ENCODE assay signal across 10 cellular contexts in genomic region chr5:132465095-132465707, GRCh38. TPM values are rescaled to one million over a fixed set of nuclear protein-coding genes. Genes with fewer than 3 reads are reported as not detected.
DNase-seq lines count a peak whose midpoint lies in the region; ATAC-seq and TF ChIP-seq lines count a peak whose summit lies in the region.
"Had no signal": no experiment of that assay in that cellular context is flagged by ENCODE, and none has a peak within 500 bp of the region (broad histone marks: within the 10 kb centered on the region; RNA-seq: fewer than 3 reads in every experiment).

No MANE protein-coding gene starts in this region.

- no peaks in the 10 kb centered on the region for H3K9me3 Mint-ChIP-seq in activated naive CD4-positive, alpha-beta T cell treated with anti-CD3 and anti-CD28 coated beads, Interleukin-2, amount 10 ng/mL, durations not matched to agents 7 days and 5 days
- H3K9me3 Mint-ChIP-seq in activated naive CD8-positive, alpha-beta T cell (ENCODE audit: low read depth): no peaks in the 10 kb centered on the region
- no peaks in the 10 kb centered on the region for H3K9me3 Mint-ChIP-seq in type B pancreatic cell

- no peaks in the 10 kb centered on the region for H3K9me3 ChIP-seq in mucosa of descending colon
- H3K9me3 ChIP-seq: pancreas had no signal

- peaks cover 57% of the 10 kb centered on the region for H3K4me1 ChIP-seq in mucosa of descending colon (ENCODE audit: low read depth)

- CTCF ChIA-PET in activated naive CD4-positive, alpha-beta T cell treated with anti-CD3 and anti-CD28 coated beads, Interleukin-2, amount 10 ng/mL, durations not matched to agents 7 days and 5 days (lab: Charles Lee): interaction anchor here (0.8 to 6.5 kb wide), 13 partner anchors 9 to 53 kb away, joined by 3 to 63 read pairs (median 6); partner anchors contain the start of gene IRF1

- H3K27ac Mint-ChIP-seq in activated naive CD4-positive, alpha-beta T cell treated with anti-CD3 and anti-CD28 coated beads, Interleukin-2, amount 10 ng/mL, durations not matched to agents 7 days and 5 days: peak overlapping the region; percentile 91
- peak overlapping the region; percentile 82 for H3K27ac Mint-ChIP-seq in activated naive CD8-positive, alpha-beta T cell
- peak overlapping the region; percentile 87 for H3K27ac Mint-ChIP-seq in type B pancreatic cell

- no peaks in the 10 kb centered on the region for H3K36me3 ChIP-seq in mucosa of descending colon (ENCODE audit: low read depth)
- H3K36me3 ChIP-seq: pancreas had no signal

- intact Hi-C loops in mucosa of descending colon (cut with DNase I, micrococcal nuclease): loop anchor here in 1 of 2 donors (5.0 kb wide), 1 partner anchor 38 kb away; no protein-coding TSS in a partner anchor

- peaks cover 98% of the 10 kb centered on the region for H3K4me1 Mint-ChIP-seq in activated naive CD4-positive, alpha-beta T cell treated with anti-CD3 and anti-CD28 coated beads, Interleukin-2, amount 10 ng/mL, durations not matched to agents 7 days and 5 days
- H3K4me1 Mint-ChIP-seq in activated naive CD8-positive, alpha-beta T cell (ENCODE audit: low read depth): peaks cover 88% of the 10 kb centered on the region
- H3K4me1 Mint-ChIP-seq in type B pancreatic cell (ENCODE audit: unreplicated experiment): peaks cover 46% of the 10 kb centered on the region

- peak; percentile 33 for DNase-seq in activated naive CD4-positive, alpha-beta T cell treated with anti-CD3 and anti-CD28 coated beads, Interleukin-2, amount 10 ng/mL, durations not matched to agents 7 days and 5 days
- DNase-seq in activated naive CD4-positive, alpha-beta T cell treated with anti-CD3 and anti-CD28 coated beads, Interleukin-2, amount 50 U/mL, for 16 hours: no peak
- DNase-seq in mucosa of descending colon (peak in 1 of 3 donors; percentile 44), type B pancreatic cell (ENCODE audit: extremely low spot score, unreplicated experiment) (no peak)
- DNase-seq: activated gamma-delta T cell treated with Interleukin-2 at 50 U/mL for 16 hours had no signal

- H3K4me3 ChIP-seq in mucosa of descending colon: no peak overlapping the region
- H3K4me3 ChIP-seq: pancreas had no signal

- ATAC-seq in mucosa of descending colon (peak; percentile 40), HG03135 (IDR thresholded peaks at IDR 0.05; ENCODE audit: unreplicated experiment) (no peak), HG02852 (IDR thresholded peaks at IDR 0.05; ENCODE audit: unreplicated experiment) (no peak), HG02885 (IDR thresholded peaks at IDR 0.05; ENCODE audit: poor library complexity, unreplicated experiment) (no peak)

- TF ChIP-seq CTCF in mucosa of descending colon (IDR thresholded peaks at IDR 0.05) (no peak), type B pancreatic cell (conservative IDR thresholded peaks at IDR 0.05) (no peak)

- peaks cover 54% of the 10 kb centered on the region for H3K36me3 Mint-ChIP-seq in activated naive CD4-positive, alpha-beta T cell treated with anti-CD3 and anti-CD28 coated beads, Interleukin-2, amount 10 ng/mL, durations not matched to agents 7 days and 5 days
- H3K36me3 Mint-ChIP-seq in activated naive CD8-positive, alpha-beta T cell: peaks cover 16% of the 10 kb centered on the region
- H3K36me3 Mint-ChIP-seq in type B pancreatic cell: peaks cover 3% of the 10 kb centered on the region

- no peaks in the 10 kb centered on the region for H3K27me3 Mint-ChIP-seq in activated naive CD4-positive, alpha-beta T cell treated with anti-CD3 and anti-CD28 coated beads, Interleukin-2, amount 10 ng/mL, durations not matched to agents 7 days and 5 days
- no peaks in the 10 kb centered on the region for H3K27me3 Mint-ChIP-seq in activated naive CD8-positive, alpha-beta T cell
- H3K27me3 Mint-ChIP-seq in type B pancreatic cell: no peaks in the 10 kb centered on the region

- peak overlapping the region; percentile 50 for H3K4me3 Mint-ChIP-seq in activated naive CD4-positive, alpha-beta T cell treated with anti-CD3 and anti-CD28 coated beads, Interleukin-2, amount 10 ng/mL, durations not matched to agents 7 days and 5 days
- peak overlapping the region; percentile 79 for H3K4me3 Mint-ChIP-seq in activated naive CD8-positive, alpha-beta T cell
- H3K4me3 Mint-ChIP-seq in type B pancreatic cell: peak overlapping the region; percentile 46

RNA-seq across cellular contexts. Expression of gene IRF1, which starts 25.4 kb away (rescaled TPM):
- total RNA-seq in mucosa of descending colon (100 to 1,000 TPM in 2 of 3 donors, 10 to 100 TPM in 1; 89.4 to 172 (median 143) TPM), type B pancreatic cell (ENCODE audit: low replicate concordance) (50.1 and 77.4 TPM in 2 replicates)
